20 cellular contexts compared by ENCODE assay signal in the genomic region with DNA sequence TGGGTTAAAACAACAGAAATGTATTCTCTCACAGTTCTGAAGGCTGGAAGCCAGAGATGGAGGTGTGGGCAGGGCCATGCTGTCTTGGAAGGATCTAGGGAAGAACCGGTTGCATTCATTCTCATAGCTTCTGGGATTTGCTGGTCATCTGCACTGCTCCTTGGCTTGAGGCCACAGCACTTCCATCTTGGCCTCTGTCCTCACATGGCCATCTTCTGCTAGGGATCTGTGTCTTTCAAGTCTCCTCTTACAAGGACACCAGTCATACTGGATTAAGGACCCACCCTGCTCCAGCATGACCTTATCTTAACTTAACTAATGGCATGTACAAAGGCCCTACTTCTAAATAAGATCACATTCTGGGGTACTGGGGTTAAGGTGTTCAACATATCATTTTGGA. TPM values are rescaled to one million over a fixed set of nuclear protein-coding genes. Genes with fewer than 3 reads are reported as not detected.
DNase-seq lines count a peak whose midpoint lies in the region; ATAC-seq and TF ChIP-seq lines count a peak whose summit lies in the region.
"Had no signal": no experiment of that assay in that cellular context is flagged by ENCODE, and none has a peak within 500 bp of the region (broad histone marks: within the 10 kb centered on the region; RNA-seq: fewer than 3 reads in every experiment).

No MANE protein-coding gene starts in this region.

- no peak overlapping the region for H3K9ac ChIP-seq in endodermal cell (ENCODE audit: extremely low read depth, low read length, poor library complexity, severe bottlenecking)

- H3K36me3 Mint-ChIP-seq in endodermal cell (ENCODE audit: low read depth) (no peaks in the 10 kb centered on the region), nephron (ENCODE audit: low read depth) (no peaks in the 10 kb centered on the region)
- H3K36me3 Mint-ChIP-seq: CD14-positive monocyte, IgD-negative memory B cell had no signal

- ATAC-seq in gastrocnemius medialis (peak in 1 of 2 donors; percentile 34), HG03097 (IDR thresholded peaks at IDR 0.05; ENCODE audit: low FRiP score, unreplicated experiment) (no peak), GM18868 (IDR thresholded peaks at IDR 0.05; ENCODE audit: unreplicated experiment) (no peak)
- ATAC-seq: A549 had no signal

- H3K9me3 Mint-ChIP-seq in endodermal cell (no peaks in the 10 kb centered on the region), nephron (no peaks in the 10 kb centered on the region)

- H3K4me3 Mint-ChIP-seq in endodermal cell (no peak overlapping the region), nephron (no peak overlapping the region)
- H3K4me3 Mint-ChIP-seq: B cell, CD14-positive monocyte, IgD-negative memory B cell had no signal

- TF ChIP-seq CTCF in endodermal cell (conservative IDR thresholded peaks at IDR 0.05), result no peak
- no peak for TF ChIP-seq CTCF in nephron (IDR thresholded peaks at IDR 0.05; ENCODE audit: unreplicated experiment in 3 of 3)
- TF ChIP-seq CTCF in gastrocnemius medialis (IDR thresholded peaks at IDR 0.05 in 4 of 5, conservative IDR thresholded peaks at IDR 0.05 in 1 of 5), result no peak

- no peak for DNase-seq in SJCRH30
- DNase-seq in endodermal cell, result peak; percentile 21
- DNase-seq in gastrocnemius medialis, result no peak
- no peak for DNase-seq in NCI-H226
- DNase-seq: DMS53, GDM1, NCI-H1105, NCI-H146, NCI-H2029, NCI-H345, NCI-H524 treated with DMSO at 0.1 percent for 48 hours, NCI-H82, Peyer's patch had no signal

- H3K36me3 ChIP-seq in SJCRH30, result no peaks in the 10 kb centered on the region
- H3K36me3 ChIP-seq in endodermal cell (ENCODE audit: control insufficient read depth, insufficient read depth, low read length), result no peaks in the 10 kb centered on the region
- no peaks in the 10 kb centered on the region for H3K36me3 ChIP-seq in gastrocnemius medialis
- H3K36me3 ChIP-seq: Peyer's patch had no signal

- intact Hi-C loops in gastrocnemius medialis (cut with DNase I; ENCODE audit: low total_unique reads), result no loop called here

- H3K9me3 ChIP-seq in SJCRH30 (replicated peaks), result no peaks in the 10 kb centered on the region
- no peaks in the 10 kb centered on the region for H3K9me3 ChIP-seq in endodermal cell (ENCODE audit: control insufficient read depth, low read length)
- no peaks in the 10 kb centered on the region for H3K9me3 ChIP-seq in gastrocnemius medialis
- H3K9me3 ChIP-seq: A549, Peyer's patch had no signal

- in situ Hi-C loops in gastrocnemius medialis (cut with MboI; ENCODE audit: low sequenced_read_pairs in 4 of 4), result no loop called here

- TF ChIP-seq POLR2A in gastrocnemius medialis (IDR thresholded peaks at IDR 0.05), result no peak

- H3K4me3 ChIP-seq in SJCRH30, result peak overlapping the region; percentile 27
- no peak overlapping the region for H3K4me3 ChIP-seq in endodermal cell (ENCODE audit: low read length)
- H3K4me3 ChIP-seq in gastrocnemius medialis, result no peak overlapping the region
- H3K4me3 ChIP-seq: A549, Peyer's patch had no signal

- no peaks in the 10 kb centered on the region for H3K27me3 ChIP-seq in SJCRH30
- H3K27me3 ChIP-seq in endodermal cell (ENCODE audit: control insufficient read depth, insufficient read depth, low read length, poor library complexity, severe bottlenecking), result peaks cover 10% of the 10 kb centered on the region
- no peaks in the 10 kb centered on the region for H3K27me3 ChIP-seq in gastrocnemius medialis
- H3K27me3 ChIP-seq: Peyer's patch had no signal

- H3K27ac Mint-ChIP-seq in endodermal cell (no peak overlapping the region), nephron (peak overlapping the region in 2 of 3 experiments; percentile 22 to 77)
- H3K27ac Mint-ChIP-seq: B cell, CD14-positive monocyte, IgD-negative memory B cell had no signal

- H3K27me3 Mint-ChIP-seq in endodermal cell (ENCODE audit: insufficient read depth) (peaks cover 17% of the 10 kb centered on the region), nephron (ENCODE audit: low read depth) (peaks cover 17% of the 10 kb centered on the region)

- H3K4me1 Mint-ChIP-seq in endodermal cell (peaks cover 3% of the 10 kb centered on the region), nephron (peaks cover 39% of the 10 kb centered on the region)
- H3K4me1 Mint-ChIP-seq: B cell, CD14-positive monocyte, IgD-negative memory B cell had no signal

- H3K4me1 ChIP-seq in SJCRH30, result peaks cover 56% of the 10 kb centered on the region
- no peaks in the 10 kb centered on the region for H3K4me1 ChIP-seq in endodermal cell (ENCODE audit: control insufficient read depth, insufficient read depth, low read length)
- peaks cover 4 to 14% of the 10 kb centered on the region in 2 donors for H3K4me1 ChIP-seq in gastrocnemius medialis
- H3K4me1 ChIP-seq: A549, Peyer's patch had no signal

- peak overlapping the region; percentile 100 for H3K27ac ChIP-seq in SJCRH30
- no peak overlapping the region for H3K27ac ChIP-seq in endodermal cell (ENCODE audit: low read depth, low read length)
- H3K27ac ChIP-seq in gastrocnemius medialis, result peak overlapping the region; percentile 35 to 68 (median 52)
- H3K27ac ChIP-seq: A549, Peyer's patch had no signal

- 86 to 97% methylated on average over 1 of the region's 1 CpG for WGBS in endodermal cell (ENCODE audit: insufficient coverage in 1 of 2, insufficient read length in 1 of 2), 2 experiments

RNA-seq across cellular contexts. Expression of a gene that starts 47.7 kb away (rescaled TPM):
- 761 and 909 TPM in 2 replicates for total RNA-seq in SJCRH30 (2014; rRNA removed; shearing (Covaris generic))
- 1,000 to 10,000 TPM; 1,560 to 1,563 TPM for total RNA-seq in endodermal cell
- 2,242 TPM for polyA plus RNA-seq in endodermal cell (2013, experiment 1 of 2)
- 2,014 TPM for polyA plus RNA-seq in endodermal cell (2013, experiment 2 of 2)
- 1,000 to 10,000 TPM in 1 of 4 donors, 100 to 1,000 TPM in 3; 849 to 1,174 (median 925) TPM for total RNA-seq in gastrocnemius medialis
